ENCODE assay signal across 8 cellular contexts in the genomic region with DNA sequence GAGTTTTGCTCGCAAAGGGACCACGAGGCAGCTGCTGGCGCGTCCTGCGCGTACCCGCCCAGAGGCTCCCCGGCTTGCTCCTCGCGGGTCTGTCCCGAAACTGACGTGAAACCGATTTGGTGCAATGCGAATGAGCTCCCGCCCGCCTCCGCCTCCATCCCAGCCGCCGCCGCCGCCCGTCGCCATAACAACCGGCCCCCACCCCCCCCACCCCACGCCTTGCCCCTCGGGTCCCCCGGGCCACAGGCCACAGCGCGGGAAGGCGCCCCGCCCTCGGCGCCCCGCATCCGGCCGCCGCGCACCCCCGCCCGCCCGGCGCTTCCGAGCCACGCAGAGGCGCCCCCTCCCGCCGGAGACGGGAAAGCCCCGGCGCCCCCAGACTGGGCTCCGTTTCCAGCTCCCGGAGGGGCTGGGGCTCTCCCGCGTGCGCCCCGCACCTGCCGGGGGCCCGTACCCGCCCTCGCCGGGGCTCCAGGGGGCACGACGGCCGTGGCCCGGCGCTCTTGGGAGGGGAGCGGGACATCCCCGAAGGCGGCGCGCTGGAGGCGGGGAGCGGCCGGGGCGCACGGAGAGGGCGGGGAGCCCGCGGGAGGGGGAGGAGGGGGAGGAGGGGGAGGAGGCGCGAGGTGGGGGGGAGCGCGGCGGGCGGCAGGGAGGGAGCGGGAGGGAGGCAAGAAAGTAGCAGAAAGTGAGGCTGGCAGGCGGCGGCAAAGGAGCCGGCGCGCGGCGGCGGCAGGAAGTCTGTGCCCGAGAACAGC. TPM values are rescaled to one million over a fixed set of nuclear protein-coding genes. Genes with fewer than 3 reads are reported as not detected.
A peak's percentile ranks its signal among the peaks of the same experiment; 100 is the strongest.
DNase-seq lines count a peak whose midpoint lies in the region; ATAC-seq, FAIRE-seq and TF ChIP-seq lines count a peak whose summit lies in the region.

A gene (plus strand): TSS at position 678 of the 758 bp plus-strand sequence.

- H3K27me3 Mint-ChIP-seq in CD8-positive, alpha-beta memory T cell = peaks cover 0 to 5% of the 10 kb centered on the region in 2 donors

- POLR2A ChIA-PET in CD8-positive, alpha-beta memory T cell (lab: Charles Lee) = interaction anchor here (0.7 to 2.8 kb wide), 5 partner anchors 17 to 177 kb away, joined by 3 to 13 read pairs (median 3); a partner anchor contains a TSS

- H3K27me3 ChIP-seq in CD8-positive, alpha-beta memory T cell (ENCODE audit: insufficient read depth, low read length, poor library complexity, severe bottlenecking) = no peaks in the 10 kb centered on the region
- no peaks in the 10 kb centered on the region for H3K27me3 ChIP-seq in RWPE2 (ENCODE audit: insufficient read depth, poor library complexity, severe bottlenecking)

- H3K27ac Mint-ChIP-seq in CD8-positive, alpha-beta memory T cell = peak within 1 kb of the TSS; percentile 95 to 100 (median 98)

- H3K4me1 Mint-ChIP-seq in CD8-positive, alpha-beta memory T cell = peaks cover 37 to 49% (median 44%) of the 10 kb centered on the region in 3 donors

- H3K27ac ChIP-seq in CD8-positive, alpha-beta memory T cell (ENCODE audit: low read depth, low read length) = peak within 1 kb of the TSS; percentile 74
- H3K27ac ChIP-seq in RWPE2 (ENCODE audit: poor library complexity, severe bottlenecking) = no peak within 1 kb of the TSS
- H3K27ac ChIP-seq in temporal lobe (ENCODE audit: low read depth, low read length) = peak within 1 kb of the TSS; percentile 27

- peaks cover 18% of the 10 kb centered on the region for H3K4me1 ChIP-seq in CD8-positive, alpha-beta memory T cell (ENCODE audit: insufficient read depth, low read length)
- no peaks in the 10 kb centered on the region for H3K4me1 ChIP-seq in RWPE2 (ENCODE audit: insufficient read depth, poor library complexity, severe bottlenecking)

- ATAC-seq in GM19397 (IDR thresholded peaks at IDR 0.05; ENCODE audit: unreplicated experiment) (peak; percentile 62), HG03565 (IDR thresholded peaks at IDR 0.05; ENCODE audit: unreplicated experiment) (peak; percentile 33), RWPE2 (ENCODE audit: low read depth) (peak; percentile 51)

- peak within 1 kb of the TSS; percentile 87 for H3K4me3 ChIP-seq in CD8-positive, alpha-beta memory T cell (ENCODE audit: low read length)
- H3K4me3 ChIP-seq in RWPE2 (ENCODE audit: severe bottlenecking) = peak within 1 kb of the TSS; percentile 60

- DNase-seq in CD8-positive, alpha-beta memory T cell = peak; percentile 83 to 94 (median 90)
- no peak for DNase-seq in RWPE2 (ENCODE audit: low spot score)
- peak; percentile 77 for DNase-seq in activated gamma-delta T cell treated with anti-CD3 and anti-CD28 coated beads, Interleukin-2, amount 50 U/mL, for 16 hours (ENCODE audit: low read depth)
- peak; percentile 79 to 82 for DNase-seq in frontal cortex (ENCODE audit: low spot score in 2 of 2)
- peak in 51 of 56 donors; percentile 10 to 80 (median 58) for DNase-seq in nucleus accumbens (lab: John Stamatoyannopoulos, UW)

- FAIRE-seq in frontal cortex (lab: Jason Lieb, UNC) = no peak

- no peaks in the 10 kb centered on the region for H3K9me3 ChIP-seq in CD8-positive, alpha-beta memory T cell (ENCODE audit: low read length)
- no peaks in the 10 kb centered on the region for H3K9me3 ChIP-seq in RWPE2 (ENCODE audit: severe bottlenecking)

- peaks cover 0 to 7% (median under 1%) of the 10 kb centered on the region in 3 donors for H3K36me3 Mint-ChIP-seq in CD8-positive, alpha-beta memory T cell

- H3K36me3 ChIP-seq in CD8-positive, alpha-beta memory T cell (ENCODE audit: insufficient read depth, low read length) = no peaks in the 10 kb centered on the region
- no peaks in the 10 kb centered on the region for H3K36me3 ChIP-seq in RWPE2 (ENCODE audit: low read depth)

- H3K9me3 Mint-ChIP-seq in CD8-positive, alpha-beta memory T cell = peaks cover 0 to 1% (median 0%) of the 10 kb centered on the region in 5 donors

- CTCF ChIA-PET in CD8-positive, alpha-beta memory T cell (lab: Charles Lee) = interaction anchor here (1.2 to 2.8 kb wide), 2 partner anchors 83 to 307 kb away, joined by 4 to 9 read pairs; no protein-coding TSS in a partner anchor

- H3K4me3 Mint-ChIP-seq in CD8-positive, alpha-beta memory T cell = peak within 1 kb of the TSS; percentile 96 to 99 (median 98)

- TF ChIP-seq CTCF in RWPE2 (IDR thresholded peaks at IDR 0.05; ENCODE audit: poor library complexity, severe bottlenecking) = peak; percentile 56

RNA-seq across cellular contexts. Expression of the gene that starts here (rescaled TPM):
- total RNA-seq in CD8-positive, alpha-beta memory T cell = 10 to 100 TPM in 1 of 2 experiments, 1 to 10 TPM in 1; 8.9 to 10.0 TPM
- 15.1 TPM for polyA plus RNA-seq in CD8-positive, alpha-beta memory T cell
- 19.2 TPM for total RNA-seq in frontal cortex
- total RNA-seq in temporal lobe = 29.7 TPM
